ENCODE assay signal across 15 cellular contexts in genomic region chr2:238915596-238915995, GRCh38.
"Had no signal": no experiment of that assay in that cellular context is flagged by ENCODE, and none has a peak within 500 bp of the region (broad histone marks: within the 10 kb centered on the region; RNA-seq: fewer than 3 reads in every experiment).

No MANE protein-coding gene starts in this region.

- H3K27ac Mint-ChIP-seq: activated B cell treated with CpG ODN at 0.5 μM for 24 hours; activated CD8-positive, alpha-beta T cell treated with anti-CD3 and anti-CD28 coated beads for 36 hours; immature natural killer cell had no signal

- H3K9me3 ChIP-seq: esophagus squamous epithelium, lower lobe of right lung, SJCRH30, suprapubic skin, upper lobe of left lung had no signal

- H3K4me1 ChIP-seq: esophagus squamous epithelium, lower lobe of right lung, SJCRH30, suprapubic skin, upper lobe of left lung had no signal

- H3K36me3 Mint-ChIP-seq: immature natural killer cell, naive B cell had no signal

- H3K27me3 Mint-ChIP-seq: activated CD8-positive, alpha-beta T cell treated with anti-CD3 and anti-CD28 coated beads for 36 hours had no signal

- H3K9me3 Mint-ChIP-seq: activated B cell treated with CpG ODN at 0.5 μM for 24 hours; activated CD8-positive, alpha-beta T cell treated with anti-CD3 and anti-CD28 coated beads for 36 hours; immature natural killer cell had no signal

- H3K4me3 ChIP-seq: esophagus squamous epithelium, lower lobe of right lung, SJCRH30, smooth muscle cell, suprapubic skin, upper lobe of left lung had no signal

- H3K36me3 ChIP-seq: esophagus squamous epithelium, lower lobe of right lung, SJCRH30, suprapubic skin, upper lobe of left lung had no signal

- H3K4me1 Mint-ChIP-seq: activated B cell treated with CpG ODN at 0.5 μM for 24 hours, naive B cell had no signal

- H3K4me3 Mint-ChIP-seq: activated B cell treated with CpG ODN at 0.5 μM for 24 hours; activated CD8-positive, alpha-beta T cell treated with anti-CD3 and anti-CD28 coated beads for 36 hours; immature natural killer cell had no signal

- H3K27ac ChIP-seq: esophagus squamous epithelium, lower lobe of right lung, SJCRH30, suprapubic skin, upper lobe of left lung had no signal

- ATAC-seq: activated CD8-positive, alpha-beta T cell treated with anti-CD3 and anti-CD28 coated beads for 36 hours; lower lobe of right lung; stimulated activated naive CD8-positive, alpha-beta T cell treated with anti-CD3 and anti-CD28 coated beads, Interleukin-15, Interleukin-2, amounts not matched to agents 100 U/mL and 50 U/mL, for 24 hours had no signal

- DNase-seq: activated B cell treated with CpG ODN at 0.5 μM for 24 hours; activated CD4-positive, alpha-beta T cell treated with anti-CD3 and anti-CD28 coated beads for 48 hours; activated CD8-positive, alpha-beta T cell treated with anti-CD3 and anti-CD28 coated beads for 36 hours; activated naive CD4-positive, alpha-beta T cell treated with Interleukin-2 at 50 U/mL for 16 hours; esophagus squamous epithelium; glutamatergic neuron; immature natural killer cell; lower lobe of right lung; naive B cell; SJCRH30; stimulated activated naive CD8-positive, alpha-beta T cell treated with anti-CD3 and anti-CD28 coated beads, Interleukin-15, Interleukin-2, amounts not matched to agents 100 U/mL and 50 U/mL, for 24 hours; SW 1271 had no signal

- H3K27me3 ChIP-seq: upper lobe of left lung had no signal
